Comparison of ENCODE assay signal across 1 cellular context in genomic region chr6:36099872-36100483, GRCh38.
TF ChIP-seq lines count a peak whose summit lies in the region.

No MANE protein-coding gene starts in this region.

TF ChIP-seq in HepG2, 621 proteins besides CTCF, POLR2A, EP300 and RAD21 (continued from another document):
- TF ChIP-seq PRDM4 (CRISPR knock-in tag; IDR thresholded peaks at IDR 0.05; ENCODE audit: borderline replicate concordance) = no peak
